11 cellular contexts compared by ENCODE assay signal in the genomic region with DNA sequence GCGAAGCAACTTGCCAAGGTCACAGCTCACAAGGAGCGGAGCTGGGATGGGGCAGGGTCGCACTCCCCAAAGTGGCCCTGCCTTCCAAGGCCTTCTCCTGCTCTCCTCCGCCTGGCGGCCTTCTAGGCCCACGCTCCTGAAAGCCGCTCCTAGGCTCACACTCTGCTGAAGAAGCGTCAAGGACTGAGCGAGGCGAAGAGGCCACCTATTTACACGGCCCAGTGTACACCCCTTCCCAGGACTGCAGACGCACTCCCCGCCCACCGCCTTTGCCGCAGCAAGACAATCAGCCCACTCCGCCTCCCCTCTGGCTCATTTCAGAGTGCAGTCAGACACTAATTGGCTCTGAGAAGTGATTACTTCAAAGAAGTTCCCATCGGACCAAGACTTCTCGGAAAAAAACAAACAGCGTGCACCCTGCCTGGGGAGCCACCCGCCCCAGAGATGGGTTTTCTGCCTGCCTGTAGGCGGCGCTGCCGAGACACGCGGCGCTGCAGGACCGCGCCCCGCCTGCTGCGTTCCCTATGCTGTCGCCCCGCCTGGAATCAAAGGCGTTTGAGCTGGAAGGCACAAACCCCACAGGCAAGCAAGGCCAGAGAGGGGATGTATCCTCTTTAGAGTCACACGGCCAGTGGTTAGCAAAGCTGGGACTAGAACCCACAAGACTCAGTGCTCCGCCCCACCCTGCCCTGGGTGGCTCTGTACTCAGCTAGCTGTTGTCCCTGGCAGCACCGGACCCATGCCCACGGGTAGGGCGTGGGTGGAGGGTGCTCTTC.
DNase-seq lines count a peak whose midpoint lies in the region; ATAC-seq and TF ChIP-seq lines count a peak whose summit lies in the region.
"Had no signal": no experiment of that assay in that cellular context is flagged by ENCODE, and none has a peak within 500 bp of the region (broad histone marks: within the 10 kb centered on the region; RNA-seq: fewer than 3 reads in every experiment).

No MANE protein-coding gene starts in this region.

- H3K4me1 ChIP-seq in DOHH2 (ENCODE audit: control insufficient read depth, low read length): peaks cover 8% of the 10 kb centered on the region
- H3K4me1 ChIP-seq in endodermal cell (ENCODE audit: control insufficient read depth, insufficient read depth, low read length): peaks cover 5% of the 10 kb centered on the region
- no peaks in the 10 kb centered on the region for H3K4me1 ChIP-seq in vagina
- H3K4me1 ChIP-seq in body of pancreas: peaks cover 5% of the 10 kb centered on the region

- no peaks in the 10 kb centered on the region for H3K9me3 ChIP-seq in DOHH2 (ENCODE audit: control insufficient read depth, insufficient read depth, low read length)
- no peaks in the 10 kb centered on the region for H3K9me3 ChIP-seq in endodermal cell (ENCODE audit: control insufficient read depth, low read length)
- H3K9me3 ChIP-seq in neural cell (ENCODE audit: low read length): no peaks in the 10 kb centered on the region
- no peaks in the 10 kb centered on the region for H3K9me3 ChIP-seq in vagina
- H3K9me3 ChIP-seq in body of pancreas: no peaks in the 10 kb centered on the region

- H3K4me2 ChIP-seq in DOHH2 (ENCODE audit: low read length): no peak overlapping the region
- H3K4me2 ChIP-seq in neural cell (ENCODE audit: low read length): no peak overlapping the region

- no peaks in the 10 kb centered on the region for H3K9me3 Mint-ChIP-seq in endodermal cell
- H3K9me3 Mint-ChIP-seq in activated naive CD4-positive, alpha-beta T cell treated with anti-CD3 and anti-CD28 coated beads, Interleukin-2, amount 10 ng/mL, durations not matched to agents 7 days and 5 days: no peaks in the 10 kb centered on the region

- H3K9ac ChIP-seq in endodermal cell (ENCODE audit: extremely low read depth, low read length, poor library complexity, severe bottlenecking) (no peak overlapping the region), neural cell (ENCODE audit: low read length) (no peak overlapping the region)

- H3K4me1 Mint-ChIP-seq in endodermal cell: peaks cover 35% of the 10 kb centered on the region
- no peaks in the 10 kb centered on the region for H3K4me1 Mint-ChIP-seq in activated naive CD4-positive, alpha-beta T cell treated with anti-CD3 and anti-CD28 coated beads, Interleukin-2, amount 10 ng/mL, durations not matched to agents 7 days and 5 days

- no peaks in the 10 kb centered on the region for H3K36me3 ChIP-seq in DOHH2 (ENCODE audit: control insufficient read depth, low read length)
- H3K36me3 ChIP-seq in endodermal cell (ENCODE audit: control insufficient read depth, insufficient read depth, low read length): no peaks in the 10 kb centered on the region
- no peaks in the 10 kb centered on the region for H3K36me3 ChIP-seq in neural cell (ENCODE audit: insufficient read depth, low read length)
- H3K36me3 ChIP-seq in vagina: no peaks in the 10 kb centered on the region
- no peaks in the 10 kb centered on the region for H3K36me3 ChIP-seq in body of pancreas (replicated peaks in 1 of 2; ENCODE audit: insufficient read depth in 1 of 2, low read depth in 2 of 2)

- no peak for ATAC-seq in activated CD4-positive, CD25-positive, alpha-beta regulatory T cell treated with anti-CD3 and anti-CD28 coated beads, Interleukin-2, amount 50 U/mL, for 24 hours
- no peak for ATAC-seq in body of pancreas

- CTCF ChIA-PET in activated naive CD4-positive, alpha-beta T cell treated with anti-CD3 and anti-CD28 coated beads, Interleukin-2, amount 10 ng/mL, durations not matched to agents 7 days and 5 days (lab: Charles Lee): no interaction called here

- H2AFZ ChIP-seq in neural cell (ENCODE audit: low read depth, low read length): no peak overlapping the region

- TF ChIP-seq EP300 in Ishikawa (IDR thresholded peaks at IDR 0.05; ENCODE audit: borderline replicate concordance) (no peak), neural cell (conservative IDR thresholded peaks at IDR 0.05; ENCODE audit: poor library complexity, severe bottlenecking) (no peak)

- TF ChIP-seq POLR2A in vagina (IDR thresholded peaks at IDR 0.05) (no peak), body of pancreas (IDR thresholded peaks at IDR 0.05) (no peak)

- H3K79me2 ChIP-seq in DOHH2 (ENCODE audit: control insufficient read depth, low read length) (no peaks in the 10 kb centered on the region), neural cell (replicated peaks; ENCODE audit: insufficient read depth, low read length) (no peaks in the 10 kb centered on the region)

- H3K27ac Mint-ChIP-seq in endodermal cell: no peak overlapping the region
- H3K27ac Mint-ChIP-seq in activated naive CD4-positive, alpha-beta T cell treated with anti-CD3 and anti-CD28 coated beads, Interleukin-2, amount 10 ng/mL, durations not matched to agents 7 days and 5 days: no peak overlapping the region

- peak; percentile 94 for DNase-seq in endodermal cell
- DNase-seq in activated naive CD4-positive, alpha-beta T cell treated with anti-CD3 and anti-CD28 coated beads, Interleukin-2, amount 10 ng/mL, durations not matched to agents 7 days and 5 days: no peak
- no peak for DNase-seq in vagina (ENCODE audit: extremely low spot score in 2 of 2)
- no peak for DNase-seq in body of pancreas
- DNase-seq: activated effector memory CD4-positive, alpha-beta T cell treated with anti-CD3 and anti-CD28 coated beads, Interleukin-2, amount 50 U/mL, for 16 hours; NCI-H446 had no signal

- H3K4me3 ChIP-seq in DOHH2 (ENCODE audit: low read length) (no peak overlapping the region), endodermal cell (ENCODE audit: low read length) (no peak overlapping the region), neural cell (ENCODE audit: low read length) (no peak overlapping the region), vagina (no peak overlapping the region), body of pancreas (no peak overlapping the region)
- H3K4me3 ChIP-seq: lung had no signal

- TF ChIP-seq CTCF in DOHH2 (IDR thresholded peaks at IDR 0.05; ENCODE audit: low read depth, low read length, poor library complexity, severe bottlenecking) (peak; percentile 67), endodermal cell (conservative IDR thresholded peaks at IDR 0.05) (peak; percentile 99), neural cell (IDR thresholded peaks at IDR 0.05; ENCODE audit: poor library complexity, severe bottlenecking) (peak; percentile 53), vagina (IDR thresholded peaks at IDR 0.05) (no peak), body of pancreas (IDR thresholded peaks at IDR 0.05) (peak in 2 of 7 experiments; percentile 16 to 18)

- TF ChIP-seq RAD21 in Ishikawa (IDR thresholded peaks at IDR 0.05; ENCODE audit: low read depth) (peak; percentile 25; the same call in 1 of the 2 replicates), neural cell (conservative IDR thresholded peaks at IDR 0.05) (no peak)

- peaks cover 30% of the 10 kb centered on the region for H3K27me3 Mint-ChIP-seq in endodermal cell (ENCODE audit: insufficient read depth)
- H3K27me3 Mint-ChIP-seq in activated naive CD4-positive, alpha-beta T cell treated with anti-CD3 and anti-CD28 coated beads, Interleukin-2, amount 10 ng/mL, durations not matched to agents 7 days and 5 days: no peaks in the 10 kb centered on the region

- 68 to 89% methylated on average over 23 to 38 of the region's 38 CpGs for WGBS in endodermal cell (ENCODE audit: insufficient coverage in 1 of 2, insufficient read length in 1 of 2), 2 experiments
- WGBS in body of pancreas, 2 donors: 42 to 66% methylated on average over 6 to 38 of the region's 38 CpGs

- H4K20me1 ChIP-seq in DOHH2 (ENCODE audit: control insufficient read depth, insufficient read depth, low read depth, low read length) (no peaks in the 10 kb centered on the region), neural cell (ENCODE audit: insufficient read depth) (no peaks in the 10 kb centered on the region)

- H3K9me2 ChIP-seq in DOHH2 (replicated peaks; ENCODE audit: control insufficient read depth, low read length) (no peaks in the 10 kb centered on the region), neural cell (ENCODE audit: insufficient read depth, low read length) (no peaks in the 10 kb centered on the region)

- intact Hi-C loops in vagina (cut with DNase I) (no loop called here), body of pancreas (cut with DNase I) (no loop called here)

- H3F3A ChIP-seq in DOHH2 (ENCODE audit: control insufficient read depth, insufficient read depth) (no peaks in the 10 kb centered on the region), neural cell (ENCODE audit: insufficient read depth, low read length, poor library complexity, severe bottlenecking) (no peaks in the 10 kb centered on the region)

- H3K27ac ChIP-seq in DOHH2 (ENCODE audit: low read depth, low read length): no peak overlapping the region
- no peak overlapping the region for H3K27ac ChIP-seq in endodermal cell (ENCODE audit: low read depth, low read length)
- no peak overlapping the region for H3K27ac ChIP-seq in neural cell (ENCODE audit: low read length)
- H3K27ac ChIP-seq in vagina: no peak overlapping the region
- H3K27ac ChIP-seq in body of pancreas: no peak overlapping the region

- H3K36me3 Mint-ChIP-seq in endodermal cell (ENCODE audit: low read depth): no peaks in the 10 kb centered on the region
- no peaks in the 10 kb centered on the region for H3K36me3 Mint-ChIP-seq in activated naive CD4-positive, alpha-beta T cell treated with anti-CD3 and anti-CD28 coated beads, Interleukin-2, amount 10 ng/mL, durations not matched to agents 7 days and 5 days

- peaks cover 20% of the 10 kb centered on the region for H3K27me3 ChIP-seq in DOHH2 (ENCODE audit: control insufficient read depth, low read length)
- H3K27me3 ChIP-seq in endodermal cell (ENCODE audit: control insufficient read depth, insufficient read depth, low read length, poor library complexity, severe bottlenecking): no peaks in the 10 kb centered on the region
- no peaks in the 10 kb centered on the region for H3K27me3 ChIP-seq in neural cell (ENCODE audit: insufficient read depth, low read depth, low read length)
- no peaks in the 10 kb centered on the region for H3K27me3 ChIP-seq in vagina
- no peaks in the 10 kb centered on the region for H3K27me3 ChIP-seq in body of pancreas

- H3K4me3 Mint-ChIP-seq in endodermal cell: peak overlapping the region; percentile 21
- H3K4me3 Mint-ChIP-seq in activated naive CD4-positive, alpha-beta T cell treated with anti-CD3 and anti-CD28 coated beads, Interleukin-2, amount 10 ng/mL, durations not matched to agents 7 days and 5 days: no peak overlapping the region

TF ChIP-seq in Ishikawa, 13 proteins besides CTCF, POLR2A, EP300 and RAD21:
- TF ChIP-seq FOXM1 (IDR thresholded peaks at IDR 0.05; ENCODE audit: borderline replicate concordance, low read depth) (no peak), EGR1 (IDR thresholded peaks at IDR 0.05) (no peak), YY1 (IDR thresholded peaks at IDR 0.05; ENCODE audit: low read depth) (no peak), NFIC (IDR thresholded peaks at IDR 0.05) (no peak), TEAD4 (IDR thresholded peaks at IDR 0.05) (no peak)

TF ChIP-seq in neural cell, 6 proteins besides CTCF, POLR2A, EP300 and RAD21 (continues in another document):
- TF ChIP-seq POLR2AphosphoS5 (IDR thresholded peaks at IDR 0.05) (no peak), MXI1 (conservative IDR thresholded peaks at IDR 0.05; ENCODE audit: poor library complexity, severe bottlenecking) (no peak), SMC3 (conservative IDR thresholded peaks at IDR 0.05; ENCODE audit: poor library complexity) (no peak), EZH2 (IDR thresholded peaks at IDR 0.05; ENCODE audit: borderline replicate concordance, insufficient read depth, low read length, poor library complexity, severe bottlenecking) (no peak), TAF1 (IDR thresholded peaks at IDR 0.05; ENCODE audit: low read depth) (no peak)

Comparison
In these comparisons a context has a peak if more than half of its experiments do, and no peak if none do; other contexts are left out.
1. CTCF ChIP-seq: peak in DOHH2 (single experiment), endodermal cell (single experiment) and neural cell (single experiment); none in vagina (0 of 3).